In the genomic region with DNA sequence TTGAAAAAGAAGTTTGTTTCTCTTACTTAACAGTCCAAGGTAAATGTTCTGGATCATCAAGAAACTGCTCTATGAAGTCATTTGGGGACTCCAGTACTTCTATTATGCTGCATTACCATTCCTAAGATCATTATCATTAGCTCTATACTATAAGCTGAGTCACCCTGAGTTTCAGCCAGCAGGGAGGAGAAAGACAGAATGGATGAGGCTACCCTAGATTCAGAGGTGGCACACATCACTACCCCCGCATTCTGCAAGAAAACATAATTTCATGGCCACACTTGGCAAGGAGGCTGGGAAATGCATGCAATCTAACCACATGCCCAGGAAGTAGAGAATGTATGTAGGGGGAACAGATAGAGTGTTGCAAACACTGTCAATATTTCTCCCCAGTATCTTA, we compare ENCODE assay signal across 22 cellular contexts. TPM values are rescaled to one million over a fixed set of nuclear protein-coding genes. Genes with fewer than 3 reads are reported as not detected.
DNase-seq lines count a peak whose midpoint lies in the region; ATAC-seq and FAIRE-seq lines count a peak whose summit lies in the region.
"Had no signal": no experiment of that assay in that cellular context is flagged by ENCODE, and none has a peak within 500 bp of the region (broad histone marks: within the 10 kb centered on the region; RNA-seq: fewer than 3 reads in every experiment).

No MANE protein-coding gene starts in this region.

- DNase-seq in SIG-M5 treated with dmso at 0.1 percent for 504 hours (lab: John Stamatoyannopoulos, UW; ENCODE audit: unreplicated experiment) (peak; percentile 19), SIG-M5 (lab: John Stamatoyannopoulos, UW) (no peak), OCI-M1 (lab: John Stamatoyannopoulos, UW) (peak; percentile 49), adipocyte (ENCODE audit: low read depth) (peak; percentile 54), renal cortical epithelial cell (ENCODE audit: low read depth) (peak; percentile 6), frontal cortex (ENCODE audit: low spot score in 2 of 2) (no peak)
- DNase-seq: activated CD4-positive, alpha-beta T cell treated with anti-CD3 and anti-CD28 coated beads for 4 hours; DMS79 treated with DMSO at 0.1 percent for 48 hours; effector CD4-positive, alpha-beta T cell; esophagus squamous epithelium; GOT3; kidney glomerular epithelial cell; NCI-H1436 treated with DMSO at 0.1 percent for 48 hours; NCI-H524; NK-92 treated with Interleukin-12 subunit alpha and Interleukin-12 subunit beta, amount 100 ng/mL, for 24 hours; RPMI8226; stimulated activated CD4-positive, alpha-beta T cell treated with anti-CD3 and anti-CD28 coated beads, Interleukin-4, amount 100 ng/mL, for 24 hours; stimulated activated naive CD8-positive, alpha-beta T cell treated with anti-CD3 and anti-CD28 coated beads, Interleukin-15, Interleukin-2, amounts not matched to agents 100 U/mL and 50 U/mL, for 24 hours; tibial artery had no signal

- H3K27me3 ChIP-seq in adipocyte (replicated peaks; ENCODE audit: control insufficient read depth, insufficient read depth, low read length): no peaks in the 10 kb centered on the region

- no peaks in the 10 kb centered on the region for H3K9me3 ChIP-seq in adipocyte (ENCODE audit: control insufficient read depth, low read length)
- H3K9me3 ChIP-seq: esophagus squamous epithelium, tibial artery had no signal

- H3K9ac ChIP-seq in adipocyte (ENCODE audit: low read length): no peak overlapping the region

- H3K4me3 ChIP-seq in adipocyte (ENCODE audit: low read length): no peak overlapping the region
- H3K4me3 ChIP-seq: esophagus squamous epithelium, tibial artery had no signal

- ATAC-seq in HG03159 (IDR thresholded peaks at IDR 0.05; ENCODE audit: unreplicated experiment) (no peak), GM19351 (IDR thresholded peaks at IDR 0.05; ENCODE audit: unreplicated experiment) (no peak)
- ATAC-seq: stimulated activated naive CD8-positive, alpha-beta T cell treated with anti-CD3 and anti-CD28 coated beads, Interleukin-15, Interleukin-2, amounts not matched to agents 100 U/mL and 50 U/mL, for 24 hours had no signal

- FAIRE-seq in frontal cortex (lab: Jason Lieb, UNC): no peak
- FAIRE-seq: HepG2 had no signal

- H3K4me1 ChIP-seq in adipocyte (ENCODE audit: control insufficient read depth, insufficient read depth, low read length): no peaks in the 10 kb centered on the region
- H3K4me1 ChIP-seq: esophagus squamous epithelium, tibial artery had no signal

- H3K36me3 ChIP-seq in adipocyte (ENCODE audit: control insufficient read depth, insufficient read depth, low read length, severe bottlenecking): no peaks in the 10 kb centered on the region
- H3K36me3 ChIP-seq: esophagus squamous epithelium, tibial artery had no signal

RNA-seq across cellular contexts. Expression of gene LNPK, which starts 16.6 kb away (rescaled TPM):
- total RNA-seq in renal cortical epithelial cell (34.9 and 45.8 TPM in 2 replicates), frontal cortex (62.8 TPM)

Comparison
In these comparisons a context has a peak if more than half of its experiments do, and no peak if none do; other contexts are left out.
1. DNase-seq: peak in SIG-M5 treated with dmso at 0.1 percent for 504 hours (single experiment), OCI-M1 (single experiment), adipocyte (single experiment) and renal cortical epithelial cell (single experiment); none in SIG-M5 (single experiment) and frontal cortex (0 of 2).